8 cellular contexts compared by ENCODE assay signal in the genomic region with DNA sequence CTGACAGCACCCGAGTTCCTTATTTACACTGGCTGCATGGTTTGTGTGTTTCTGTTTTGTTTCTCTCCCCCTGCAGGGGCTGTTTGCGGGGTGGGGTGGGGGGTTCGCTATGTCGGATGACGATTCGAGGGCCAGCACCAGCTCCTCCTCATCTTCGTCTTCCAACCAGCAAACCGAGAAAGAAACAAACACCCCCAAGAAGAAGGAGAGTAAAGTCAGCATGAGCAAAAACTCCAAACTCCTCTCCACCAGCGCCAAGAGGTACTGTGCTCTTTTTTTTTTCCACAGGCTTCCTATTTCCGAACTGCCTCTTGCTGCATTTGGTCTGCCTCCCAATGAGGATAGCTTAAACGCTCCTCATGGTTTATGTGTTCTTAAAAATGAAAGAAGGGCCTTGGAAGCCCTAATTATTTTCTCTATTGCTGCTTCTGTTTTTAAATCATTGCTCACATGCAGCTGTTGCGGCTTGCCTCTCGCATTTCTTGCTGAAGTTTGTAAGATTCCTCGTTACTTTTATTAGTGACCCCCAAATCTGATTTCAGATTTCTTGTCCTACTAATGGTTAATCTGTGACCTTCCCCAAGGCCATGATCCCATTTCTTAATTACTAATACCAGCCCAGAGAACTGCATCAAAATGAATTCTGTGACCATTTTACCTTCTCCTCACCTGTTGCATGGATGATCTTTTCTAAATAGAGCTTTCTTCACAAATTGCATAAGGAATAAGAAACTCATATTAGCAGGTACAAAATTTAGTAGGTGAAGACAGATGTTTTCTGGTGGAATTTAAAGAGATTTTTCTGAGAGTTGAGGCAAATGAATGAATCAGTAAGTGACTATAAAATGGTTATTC. TPM values are rescaled to one million over a fixed set of nuclear protein-coding genes. Genes with fewer than 3 reads are reported as not detected.
DNase-seq lines count a peak whose midpoint lies in the region; ATAC-seq and TF ChIP-seq lines count a peak whose summit lies in the region.

No MANE protein-coding gene starts in this region.

- H3K4me3 ChIP-seq in BLaER1 treated with 17β-estradiol and CSF1 and Interleukin-3, amounts not matched to agents 10 nM and 100 nM: peak overlapping the region; percentile 78 to 89 (median 82)

- DNase-seq in HEK293T (ENCODE audit: extremely low spot score) (no peak), glutamatergic neuron (no peak), pons (ENCODE audit: low spot score) (peak; percentile 55), NCI-H146 treated with DMSO at 0.1 percent for 48 hours (lab: John Stamatoyannopoulos, UW; ENCODE audit: unreplicated experiment) (no peak), COLO829 (ENCODE audit: low spot score) (no peak)
- peak; percentile 18 for DNase-seq in activated CD8-positive, alpha-beta T cell treated with anti-CD3 and anti-CD28 coated beads for 36 hours

- H3K4me3 Mint-ChIP-seq in activated CD8-positive, alpha-beta T cell treated with anti-CD3 and anti-CD28 coated beads for 36 hours: peak overlapping the region; percentile 87
- H3K4me3 Mint-ChIP-seq in glutamatergic neuron (ENCODE audit: unreplicated experiment): peak overlapping the region; percentile 95

- ATAC-seq in activated CD8-positive, alpha-beta T cell treated with anti-CD3 and anti-CD28 coated beads for 36 hours: no peak
- ATAC-seq in HG03097 (IDR thresholded peaks at IDR 0.05; ENCODE audit: low FRiP score, unreplicated experiment): no peak

- peaks cover 56% of the 10 kb centered on the region for H3K4me1 Mint-ChIP-seq in activated CD8-positive, alpha-beta T cell treated with anti-CD3 and anti-CD28 coated beads for 36 hours (ENCODE audit: low read depth)
- H3K4me1 Mint-ChIP-seq in glutamatergic neuron (ENCODE audit: low read depth, unreplicated experiment): peaks cover 21% of the 10 kb centered on the region

- CTCF ChIA-PET in HEK293T (lab: Yijun Ruan, JAX): no interaction called here
- CTCF ChIA-PET in activated CD8-positive, alpha-beta T cell treated with anti-CD3 and anti-CD28 coated beads for 36 hours (lab: Charles Lee): interaction anchor here (0.9 to 1.0 kb wide), 2 partner anchors 20 to 81 kb away, joined by 3 to 4 read pairs; no protein-coding TSS in a partner anchor

- no peaks in the 10 kb centered on the region for H3K27me3 ChIP-seq in BLaER1 treated with 17β-estradiol and CSF1 and Interleukin-3, amounts not matched to agents 10 nM and 100 nM

- H3K4me1 ChIP-seq in BLaER1 treated with 17β-estradiol and CSF1 and Interleukin-3, amounts not matched to agents 10 nM and 100 nM: peaks cover 37 to 53% (median 51%) of the 10 kb centered on the region in 10 experiments

- intact Hi-C loops in activated CD8-positive, alpha-beta T cell treated with anti-CD3 and anti-CD28 coated beads for 36 hours (cut with micrococcal nuclease): loop anchor here (10.0 kb wide), 2 partner anchors 107 to 363 kb away; a partner anchor contains a TSS

- H3K9me3 Mint-ChIP-seq in activated CD8-positive, alpha-beta T cell treated with anti-CD3 and anti-CD28 coated beads for 36 hours: no peaks in the 10 kb centered on the region
- H3K9me3 Mint-ChIP-seq in glutamatergic neuron (ENCODE audit: unreplicated experiment): peaks cover 12% of the 10 kb centered on the region

- H3K9ac ChIP-seq in BLaER1 treated with 17β-estradiol and CSF1 and Interleukin-3, amounts not matched to agents 10 nM and 100 nM: peak overlapping the region; percentile 93 to 99 (median 97)

- peaks cover 48 to 57% (median 53%) of the 10 kb centered on the region in 11 experiments for H4K20me1 ChIP-seq in BLaER1 treated with 17β-estradiol and CSF1 and Interleukin-3, amounts not matched to agents 10 nM and 100 nM

- no peaks in the 10 kb centered on the region for H3K9me3 ChIP-seq in BLaER1 treated with 17β-estradiol and CSF1 and Interleukin-3, amounts not matched to agents 10 nM and 100 nM (replicated peaks in 1 of 11)

- peaks cover 8% of the 10 kb centered on the region for H3K27me3 Mint-ChIP-seq in activated CD8-positive, alpha-beta T cell treated with anti-CD3 and anti-CD28 coated beads for 36 hours
- H3K27me3 Mint-ChIP-seq in glutamatergic neuron (ENCODE audit: unreplicated experiment): peaks cover 11% of the 10 kb centered on the region

- H3K4me2 ChIP-seq in BLaER1 treated with 17β-estradiol and CSF1 and Interleukin-3, amounts not matched to agents 10 nM and 100 nM: peak overlapping the region; percentile 95 to 99 (median 97)

- peaks cover 36% of the 10 kb centered on the region for H3K36me3 Mint-ChIP-seq in activated CD8-positive, alpha-beta T cell treated with anti-CD3 and anti-CD28 coated beads for 36 hours (ENCODE audit: low read depth)
- peaks cover 5% of the 10 kb centered on the region for H3K36me3 Mint-ChIP-seq in glutamatergic neuron (ENCODE audit: unreplicated experiment)

- H3K36me3 ChIP-seq in BLaER1 treated with 17β-estradiol and CSF1 and Interleukin-3, amounts not matched to agents 10 nM and 100 nM: peaks cover 20 to 38% (median 25%) of the 10 kb centered on the region in 11 experiments; a peak in 21 of 22 replicates

- peak overlapping the region; percentile 94 for H3K27ac Mint-ChIP-seq in activated CD8-positive, alpha-beta T cell treated with anti-CD3 and anti-CD28 coated beads for 36 hours
- H3K27ac Mint-ChIP-seq in glutamatergic neuron (ENCODE audit: unreplicated experiment): peak overlapping the region; percentile 75

- TF ChIP-seq CTCF in activated CD8-positive, alpha-beta T cell treated with anti-CD3 and anti-CD28 coated beads for 36 hours (IDR thresholded peaks at IDR 0.05): no peak
- TF ChIP-seq CTCF in glutamatergic neuron (IDR thresholded peaks at IDR 0.05; ENCODE audit: partially characterized antibody, unreplicated experiment): no peak

- POLR2A ChIA-PET in HEK293T (lab: Yijun Ruan, JAX): interaction anchor here (0.6 to 3.2 kb wide), 2 partner anchors 110 to 158 kb away, joined by 3 to 11 read pairs; a partner anchor contains a TSS
- POLR2A ChIA-PET in activated CD8-positive, alpha-beta T cell treated with anti-CD3 and anti-CD28 coated beads for 36 hours (lab: Charles Lee): interaction anchor here (0.7 to 5.3 kb wide), 4 partner anchors 11 to 113 kb away, joined by 3 to 37 read pairs (median 4); a partner anchor contains a TSS

- peak overlapping the region; percentile 92 to 98 (median 96) for H3K27ac ChIP-seq in BLaER1 treated with 17β-estradiol and CSF1 and Interleukin-3, amounts not matched to agents 10 nM and 100 nM

TF ChIP-seq in HEK293T, 16 proteins besides CTCF, POLR2A, EP300 and RAD21:
- TF ChIP-seq ZNF384 (IDR thresholded peaks at IDR 0.05): peak; percentile 59; the same call in 1 of the 2 replicates
- no peak for TF ChIP-seq CTBP1 (IDR thresholded peaks at IDR 0.05; ENCODE audit: borderline replicate concordance)
- no peak for TF ChIP-seq HDGF (IDR thresholded peaks at IDR 0.05; ENCODE audit: borderline replicate concordance)
- no peak for TF ChIP-seq LEF1 (IDR thresholded peaks at IDR 0.05; ENCODE audit: borderline replicate concordance)

RNA-seq across cellular contexts. Expression of a gene that starts 1.6 kb away (rescaled TPM):
- 10 to 100 TPM; 79.0 to 80.3 TPM for total RNA-seq in activated CD8-positive, alpha-beta T cell treated with anti-CD3 and anti-CD28 coated beads for 36 hours
- total RNA-seq in glutamatergic neuron (ENCODE audit: unreplicated experiment): 74.2 TPM

Comparison
In these comparisons a context has a peak if more than half of its experiments do, and no peak if none do; other contexts are left out.
1. DNase-seq: peak in activated CD8-positive, alpha-beta T cell treated with anti-CD3 and anti-CD28 coated beads for 36 hours (single experiment) and pons (single experiment); none in HEK293T (single experiment), glutamatergic neuron (single experiment), NCI-H146 treated with DMSO at 0.1 percent for 48 hours (single experiment) and COLO829 (single experiment).